In the genomic region with DNA sequence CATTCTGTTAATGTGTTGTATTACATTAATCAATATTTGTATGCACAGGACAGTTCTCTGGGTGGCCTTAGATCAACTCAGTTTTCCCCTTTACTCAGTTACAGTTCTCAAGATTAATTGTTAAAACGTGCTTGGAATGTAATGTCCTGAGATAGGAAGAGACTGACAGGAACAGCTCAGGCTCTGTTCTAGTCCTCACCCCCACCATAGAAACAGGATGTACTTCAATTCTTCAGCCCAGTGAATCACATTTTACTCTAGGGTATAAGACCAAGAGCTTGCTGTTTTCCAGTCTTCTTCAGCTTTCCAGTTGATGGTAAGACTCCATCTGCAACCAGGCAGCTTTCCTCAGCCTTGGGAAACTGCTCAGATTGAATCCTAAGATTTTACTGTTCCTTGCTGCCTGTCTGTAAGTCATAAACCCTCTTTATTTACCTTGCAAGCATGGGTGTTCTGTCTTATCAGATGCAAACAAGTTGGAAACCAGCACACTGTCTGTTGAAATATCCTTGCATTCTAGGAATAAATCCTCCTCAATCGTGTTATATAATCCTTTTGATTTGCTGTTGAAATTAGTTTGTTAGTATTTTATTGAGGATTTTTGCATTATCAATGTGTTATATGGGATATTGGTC, we compare ENCODE assay signal across 1 cellular context.
TF ChIP-seq lines count a peak whose summit lies in the region.

No MANE protein-coding gene starts in this region.

TF ChIP-seq in liver, 16 proteins besides CTCF, POLR2A, EP300 and RAD21 (continued from another document):
- TF ChIP-seq, protein P1, sequence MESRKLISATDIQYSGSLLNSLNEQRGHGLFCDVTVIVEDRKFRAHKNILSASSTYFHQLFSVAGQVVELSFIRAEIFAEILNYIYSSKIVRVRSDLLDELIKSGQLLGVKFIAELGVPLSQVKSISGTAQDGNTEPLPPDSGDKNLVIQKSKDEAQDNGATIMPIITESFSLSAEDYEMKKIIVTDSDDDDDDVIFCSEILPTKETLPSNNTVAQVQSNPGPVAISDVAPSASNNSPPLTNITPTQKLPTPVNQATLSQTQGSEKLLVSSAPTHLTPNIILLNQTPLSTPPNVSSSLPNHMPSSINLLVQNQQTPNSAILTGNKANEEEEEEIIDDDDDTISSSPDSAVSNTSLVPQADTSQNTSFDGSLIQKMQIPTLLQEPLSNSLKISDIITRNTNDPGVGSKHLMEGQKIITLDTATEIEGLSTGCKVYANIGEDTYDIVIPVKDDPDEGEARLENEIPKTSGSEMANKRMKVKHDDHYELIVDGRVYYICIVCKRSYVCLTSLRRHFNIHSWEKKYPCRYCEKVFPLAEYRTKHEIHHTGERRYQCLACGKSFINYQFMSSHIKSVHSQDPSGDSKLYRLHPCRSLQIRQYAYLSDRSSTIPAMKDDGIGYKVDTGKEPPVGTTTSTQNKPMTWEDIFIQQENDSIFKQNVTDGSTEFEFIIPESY (IDR thresholded peaks at IDR 0.05), result no peak
